Comparison of ENCODE assay signal across 2 cellular contexts in genomic region chr10:62626096-62626495, GRCh38.
TF ChIP-seq lines count a peak whose summit lies in the region.

No MANE protein-coding gene starts in this region.

TF ChIP-seq in SK-N-SH, 30 proteins besides CTCF, POLR2A, EP300 and RAD21 (continued from another document):
- TF ChIP-seq MAX (IDR thresholded peaks at IDR 0.05; ENCODE audit: low read depth) (no peak), SMC3 (IDR thresholded peaks at IDR 0.05; ENCODE audit: low read depth, low read length) (no peak), JUND (IDR thresholded peaks at IDR 0.05) (no peak), FOXM1 (IDR thresholded peaks at IDR 0.05; ENCODE audit: low read depth) (no peak), NFIC (IDR thresholded peaks at IDR 0.05; ENCODE audit: borderline replicate concordance) (no peak), TEAD4 (IDR thresholded peaks at IDR 0.05; ENCODE audit: borderline replicate concordance, insufficient read depth) (no peak), MXI1 (IDR thresholded peaks at IDR 0.05; ENCODE audit: low read depth, low read length) (no peak), TAF1 (IDR thresholded peaks at IDR 0.05; ENCODE audit: borderline replicate concordance, low read depth, low read length) (no peak), SIN3A (IDR thresholded peaks at IDR 0.05; ENCODE audit: borderline replicate concordance, low read depth, low read length) (no peak), ZBTB33 (IDR thresholded peaks at IDR 0.05; ENCODE audit: borderline replicate concordance, low read depth) (no peak), FOSL2 (IDR thresholded peaks at IDR 0.05; ENCODE audit: borderline replicate concordance, low read depth) (no peak), TCF12 (IDR thresholded peaks at IDR 0.05) (no peak), YY1 (IDR thresholded peaks at IDR 0.05; ENCODE audit: low read depth) (no peak), GATA2 (CRISPR knock-in tag; IDR thresholded peaks at IDR 0.05) (no peak), NRF1 (IDR thresholded peaks at IDR 0.05; ENCODE audit: low read depth, low read length) (no peak), GABPA (IDR thresholded peaks at IDR 0.05; ENCODE audit: low read depth) (no peak)
- TF ChIP-seq, protein P1, sequence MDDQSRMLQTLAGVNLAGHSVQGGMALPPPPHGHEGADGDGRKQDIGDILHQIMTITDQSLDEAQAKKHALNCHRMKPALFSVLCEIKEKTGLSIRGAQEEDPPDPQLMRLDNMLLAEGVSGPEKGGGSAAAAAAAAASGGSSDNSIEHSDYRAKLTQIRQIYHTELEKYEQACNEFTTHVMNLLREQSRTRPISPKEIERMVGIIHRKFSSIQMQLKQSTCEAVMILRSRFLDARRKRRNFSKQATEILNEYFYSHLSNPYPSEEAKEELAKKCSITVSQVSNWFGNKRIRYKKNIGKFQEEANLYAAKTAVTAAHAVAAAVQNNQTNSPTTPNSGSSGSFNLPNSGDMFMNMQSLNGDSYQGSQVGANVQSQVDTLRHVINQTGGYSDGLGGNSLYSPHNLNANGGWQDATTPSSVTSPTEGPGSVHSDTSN (IDR thresholded peaks at IDR 0.05): no peak
- TF ChIP-seq, protein P2, sequence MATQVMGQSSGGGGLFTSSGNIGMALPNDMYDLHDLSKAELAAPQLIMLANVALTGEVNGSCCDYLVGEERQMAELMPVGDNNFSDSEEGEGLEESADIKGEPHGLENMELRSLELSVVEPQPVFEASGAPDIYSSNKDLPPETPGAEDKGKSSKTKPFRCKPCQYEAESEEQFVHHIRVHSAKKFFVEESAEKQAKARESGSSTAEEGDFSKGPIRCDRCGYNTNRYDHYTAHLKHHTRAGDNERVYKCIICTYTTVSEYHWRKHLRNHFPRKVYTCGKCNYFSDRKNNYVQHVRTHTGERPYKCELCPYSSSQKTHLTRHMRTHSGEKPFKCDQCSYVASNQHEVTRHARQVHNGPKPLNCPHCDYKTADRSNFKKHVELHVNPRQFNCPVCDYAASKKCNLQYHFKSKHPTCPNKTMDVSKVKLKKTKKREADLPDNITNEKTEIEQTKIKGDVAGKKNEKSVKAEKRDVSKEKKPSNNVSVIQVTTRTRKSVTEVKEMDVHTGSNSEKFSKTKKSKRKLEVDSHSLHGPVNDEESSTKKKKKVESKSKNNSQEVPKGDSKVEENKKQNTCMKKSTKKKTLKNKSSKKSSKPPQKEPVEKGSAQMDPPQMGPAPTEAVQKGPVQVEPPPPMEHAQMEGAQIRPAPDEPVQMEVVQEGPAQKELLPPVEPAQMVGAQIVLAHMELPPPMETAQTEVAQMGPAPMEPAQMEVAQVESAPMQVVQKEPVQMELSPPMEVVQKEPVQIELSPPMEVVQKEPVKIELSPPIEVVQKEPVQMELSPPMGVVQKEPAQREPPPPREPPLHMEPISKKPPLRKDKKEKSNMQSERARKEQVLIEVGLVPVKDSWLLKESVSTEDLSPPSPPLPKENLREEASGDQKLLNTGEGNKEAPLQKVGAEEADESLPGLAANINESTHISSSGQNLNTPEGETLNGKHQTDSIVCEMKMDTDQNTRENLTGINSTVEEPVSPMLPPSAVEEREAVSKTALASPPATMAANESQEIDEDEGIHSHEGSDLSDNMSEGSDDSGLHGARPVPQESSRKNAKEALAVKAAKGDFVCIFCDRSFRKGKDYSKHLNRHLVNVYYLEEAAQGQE (IDR thresholded peaks at IDR 0.05; ENCODE audit: low read depth, low read length): no peak

TF ChIP-seq in SK-N-SH treated with all-trans-retinoic acid at 6 μM for 48 hours, 23 proteins besides CTCF, POLR2A, EP300 and RAD21 (continued from another document):
- TF ChIP-seq ZNF8 (CRISPR knock-in tag; IDR thresholded peaks at IDR 0.05) (no peak), TOX (CRISPR knock-in tag; IDR thresholded peaks at IDR 0.05; ENCODE audit: borderline replicate concordance) (no peak), GLIS3 (CRISPR knock-in tag; IDR thresholded peaks at IDR 0.05) (no peak), ESRRG (CRISPR knock-in tag; IDR thresholded peaks at IDR 0.05) (no peak), ZNF70 (CRISPR knock-in tag; IDR thresholded peaks at IDR 0.05) (no peak), ISL1 (CRISPR knock-in tag; IDR thresholded peaks at IDR 0.05) (no peak), TSHZ2 (CRISPR knock-in tag; IDR thresholded peaks at IDR 0.05) (no peak), PPARA (CRISPR knock-in tag; IDR thresholded peaks at IDR 0.05; ENCODE audit: borderline replicate concordance) (no peak), ZFP3 (CRISPR knock-in tag; IDR thresholded peaks at IDR 0.05) (no peak), ZC3H10 (CRISPR knock-in tag; IDR thresholded peaks at IDR 0.05) (no peak)
